Comparison of ENCODE assay signal across 3 cellular contexts in genomic region chr3:121962443-121962842, GRCh38.
A peak's percentile ranks its signal among the peaks of the same experiment; 100 is the strongest.
TF ChIP-seq lines count a peak whose summit lies in the region.

No MANE protein-coding gene starts in this region.

TF ChIP-seq in HepG2, 621 proteins besides CTCF, POLR2A, EP300 and RAD21:
- TF ChIP-seq ZNF691 (CRISPR knock-in tag; IDR thresholded peaks at IDR 0.05; ENCODE audit: borderline replicate concordance, low read depth) = no peak
- TF ChIP-seq MAFK (conservative IDR thresholded peaks at IDR 0.05 in 1 of 2, IDR thresholded peaks at IDR 0.05 in 1 of 2; ENCODE audit: low read length in 2 of 2) = peak; percentile 68 to 83
- TF ChIP-seq MAFF (IDR thresholded peaks at IDR 0.05; ENCODE audit: low read depth, low read length) = peak; percentile 76

TF ChIP-seq in GM12891, 5 proteins besides CTCF, POLR2A, EP300 and RAD21:
- no peak for TF ChIP-seq POLR2AphosphoS5 (IDR thresholded peaks at IDR 0.05; ENCODE audit: low read depth, low read length)
- no peak for TF ChIP-seq PAX5 (IDR thresholded peaks at IDR 0.05; ENCODE audit: insufficient read depth, low read length, severe bottlenecking)
- TF ChIP-seq SPI1 (IDR thresholded peaks at IDR 0.05; ENCODE audit: low read depth, low read length) = no peak
- no peak for TF ChIP-seq POU2F2 (IDR thresholded peaks at IDR 0.05; ENCODE audit: low read depth, low read length)
- no peak for TF ChIP-seq TAF1 (IDR thresholded peaks at IDR 0.05; ENCODE audit: low read depth, low read length)

TF ChIP-seq in SK-N-SH, 30 proteins besides CTCF, POLR2A, EP300 and RAD21:
- TF ChIP-seq RXRA (IDR thresholded peaks at IDR 0.05; ENCODE audit: borderline replicate concordance, low read depth) (no peak), FOXM1 (IDR thresholded peaks at IDR 0.05; ENCODE audit: low read depth) (no peak), JUND (IDR thresholded peaks at IDR 0.05) (no peak), ZBTB33 (IDR thresholded peaks at IDR 0.05; ENCODE audit: borderline replicate concordance, low read depth) (no peak), MXI1 (IDR thresholded peaks at IDR 0.05; ENCODE audit: low read depth, low read length) (no peak), RCOR1 (IDR thresholded peaks at IDR 0.05; ENCODE audit: low read length) (no peak), USF2 (IDR thresholded peaks at IDR 0.05; ENCODE audit: borderline replicate concordance, low read depth, low read length) (no peak), NFIC (IDR thresholded peaks at IDR 0.05; ENCODE audit: borderline replicate concordance) (no peak), IRF3 (IDR thresholded peaks at IDR 0.05; ENCODE audit: low read depth, low read length) (no peak), MEF2A (IDR thresholded peaks at IDR 0.05; ENCODE audit: borderline replicate concordance, low read depth) (no peak), USF1 (IDR thresholded peaks at IDR 0.05; ENCODE audit: borderline replicate concordance, low read depth) (no peak), TCF12 (IDR thresholded peaks at IDR 0.05) (no peak), MAX (IDR thresholded peaks at IDR 0.05; ENCODE audit: low read depth) (no peak), TAF1 (IDR thresholded peaks at IDR 0.05; ENCODE audit: borderline replicate concordance, low read depth, low read length) (no peak), GATA2 (CRISPR knock-in tag; IDR thresholded peaks at IDR 0.05) (no peak), FOXJ3 (CRISPR knock-in tag; IDR thresholded peaks at IDR 0.05) (no peak), REST (IDR thresholded peaks at IDR 0.05; ENCODE audit: low read depth, low read length) (no peak), FOSL2 (IDR thresholded peaks at IDR 0.05; ENCODE audit: borderline replicate concordance, low read depth) (no peak), SIN3A (IDR thresholded peaks at IDR 0.05; ENCODE audit: borderline replicate concordance, low read depth, low read length) (no peak)
